ENCODE assay signal across 1 cellular context in genomic region chr1:192805832-192806323, GRCh38.
TF ChIP-seq lines count a peak whose summit lies in the region.

No MANE protein-coding gene starts in this region.

TF ChIP-seq in IMR-90, 13 proteins besides CTCF, POLR2A, EP300 and RAD21 (continued from another document):
- TF ChIP-seq, protein P1, sequence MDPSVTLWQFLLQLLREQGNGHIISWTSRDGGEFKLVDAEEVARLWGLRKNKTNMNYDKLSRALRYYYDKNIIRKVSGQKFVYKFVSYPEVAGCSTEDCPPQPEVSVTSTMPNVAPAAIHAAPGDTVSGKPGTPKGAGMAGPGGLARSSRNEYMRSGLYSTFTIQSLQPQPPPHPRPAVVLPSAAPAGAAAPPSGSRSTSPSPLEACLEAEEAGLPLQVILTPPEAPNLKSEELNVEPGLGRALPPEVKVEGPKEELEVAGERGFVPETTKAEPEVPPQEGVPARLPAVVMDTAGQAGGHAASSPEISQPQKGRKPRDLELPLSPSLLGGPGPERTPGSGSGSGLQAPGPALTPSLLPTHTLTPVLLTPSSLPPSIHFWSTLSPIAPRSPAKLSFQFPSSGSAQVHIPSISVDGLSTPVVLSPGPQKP (IDR thresholded peaks at IDR 0.05; ENCODE audit: borderline replicate concordance, low read depth, low read length): no peak
- TF ChIP-seq NFE2L2 (IDR thresholded peaks at IDR 0.05; ENCODE audit: low read depth, low read length) (no peak), FOS (IDR thresholded peaks at IDR 0.05; ENCODE audit: low read depth, low read length) (peak; percentile 87), CHD1 (IDR thresholded peaks at IDR 0.05; ENCODE audit: low read depth, low read length) (no peak)
TF ChIP-seq in IMR-90: peak in this region for 5.
